8 cellular contexts compared by ENCODE assay signal in the genomic region with DNA sequence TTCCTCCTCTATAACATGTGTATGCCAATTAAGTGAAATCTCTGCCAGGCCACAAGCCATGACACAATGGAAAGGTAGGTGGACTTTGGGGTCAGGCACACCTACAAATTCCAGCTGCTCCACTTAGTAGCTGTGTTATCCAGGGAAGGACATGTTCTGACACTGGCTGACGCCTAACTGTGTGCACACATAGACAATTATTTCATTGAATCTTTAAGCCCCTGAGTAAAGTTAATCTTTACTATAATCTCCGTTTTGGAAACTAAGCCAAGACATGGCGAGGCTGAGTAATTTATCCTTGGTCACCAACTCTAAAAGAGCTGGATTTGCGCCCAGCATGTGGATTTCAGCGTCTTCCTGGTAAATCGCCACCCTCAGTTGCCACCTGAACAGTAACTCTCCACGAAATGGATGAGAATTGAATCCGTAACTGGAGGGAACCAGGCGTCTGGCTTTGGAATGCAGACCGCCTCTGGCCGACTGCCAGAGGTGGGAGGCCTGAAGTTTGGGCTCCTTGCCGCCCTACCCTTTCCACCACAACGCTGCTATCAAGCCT. TPM values are rescaled to one million over a fixed set of nuclear protein-coding genes. Genes with fewer than 3 reads are reported as not detected.
DNase-seq lines count a peak whose midpoint lies in the region; TF ChIP-seq lines count a peak whose summit lies in the region.

No MANE protein-coding gene starts in this region.

- WGBS in suprapubic skin: 38% methylated on average over 13 of the region's 13 CpGs

- no peaks in the 10 kb centered on the region for H3K9me3 ChIP-seq in suprapubic skin

- peaks cover 17% of the 10 kb centered on the region for H3K36me3 ChIP-seq in suprapubic skin

- no peak for TF ChIP-seq EP300 in suprapubic skin (IDR thresholded peaks at IDR 0.05)

- H3K4me3 ChIP-seq in AG09309 (ENCODE audit: control insufficient read depth, low read depth, low read length) (no peak overlapping the region; the same call in 1 of the 2 replicates), HFF-Myc (replicated peaks; ENCODE audit: low read depth, low read length) (peak overlapping the region; percentile 97), suprapubic skin (peak overlapping the region; percentile 90)

- H3K36me3 Mint-ChIP-seq in activated naive CD8-positive, alpha-beta T cell: no peaks in the 10 kb centered on the region

- no peaks in the 10 kb centered on the region for H3K9me3 Mint-ChIP-seq in activated naive CD8-positive, alpha-beta T cell (ENCODE audit: low read depth)

- peaks cover 18% of the 10 kb centered on the region for H3K4me1 Mint-ChIP-seq in activated naive CD8-positive, alpha-beta T cell (ENCODE audit: low read depth)

- no peaks in the 10 kb centered on the region for H3K27me3 Mint-ChIP-seq in activated naive CD8-positive, alpha-beta T cell

- H3K4me3 Mint-ChIP-seq in activated naive CD8-positive, alpha-beta T cell: peak overlapping the region; percentile 100

- H3K27me3 ChIP-seq in suprapubic skin: no peaks in the 10 kb centered on the region

- TF ChIP-seq CTCF in AG09309 (IDR thresholded peaks at IDR 0.05; ENCODE audit: control insufficient read depth, insufficient read depth, low read depth, low read length, missing control alignments): no peak
- TF ChIP-seq CTCF in HFF-Myc (IDR thresholded peaks at IDR 0.05; ENCODE audit: low read depth, low read length, missing control alignments): no peak
- no peak for TF ChIP-seq CTCF in suprapubic skin (IDR thresholded peaks at IDR 0.05)

- H3K27ac ChIP-seq in suprapubic skin: peak overlapping the region; percentile 50

- H3K4me1 ChIP-seq in suprapubic skin: peaks cover 24% of the 10 kb centered on the region

- no peak overlapping the region for H3K27ac Mint-ChIP-seq in activated naive CD8-positive, alpha-beta T cell

- TF ChIP-seq POLR2A in suprapubic skin (IDR thresholded peaks at IDR 0.05): no peak

- DNase-seq in AG09309 (ENCODE audit: low read depth) (peak; percentile 10), HFF-Myc (ENCODE audit: extremely low read depth, low read depth) (no peak), kidney tubule cell (ENCODE audit: low spot score) (peak; percentile 92), suprapubic skin (ENCODE audit: low spot score in 2 of 2) (no peak), OCI-M2 (lab: John Stamatoyannopoulos, UW; ENCODE audit: unreplicated experiment) (no peak), middle frontal gyrus (ENCODE audit: extremely low spot score, low spot score) (no peak)
- DNase-seq in activated CD8-positive, alpha-beta memory T cell treated with anti-CD3 and anti-CD28 coated beads, Interleukin-2, amount 50 U/mL, for 48 hours: no peak

RNA-seq across cellular contexts. Expression of a gene that starts 0.9 kb away (rescaled TPM):
- 10 to 100 TPM; 17.8 to 90.2 (median 42.4) TPM for total RNA-seq in suprapubic skin

Comparison
In these comparisons a context has a peak if more than half of its experiments do, and no peak if none do; other contexts are left out.
1. DNase-seq: peak in AG09309 (single experiment) and kidney tubule cell (single experiment); none in HFF-Myc (single experiment), suprapubic skin (0 of 2), OCI-M2 (single experiment), middle frontal gyrus (single experiment) and activated CD8-positive, alpha-beta memory T cell treated with anti-CD3 and anti-CD28 coated beads, Interleukin-2, amount 50 U/mL, for 48 hours (single experiment).